ENCODE assay signal across 1 cellular context in the genomic region with DNA sequence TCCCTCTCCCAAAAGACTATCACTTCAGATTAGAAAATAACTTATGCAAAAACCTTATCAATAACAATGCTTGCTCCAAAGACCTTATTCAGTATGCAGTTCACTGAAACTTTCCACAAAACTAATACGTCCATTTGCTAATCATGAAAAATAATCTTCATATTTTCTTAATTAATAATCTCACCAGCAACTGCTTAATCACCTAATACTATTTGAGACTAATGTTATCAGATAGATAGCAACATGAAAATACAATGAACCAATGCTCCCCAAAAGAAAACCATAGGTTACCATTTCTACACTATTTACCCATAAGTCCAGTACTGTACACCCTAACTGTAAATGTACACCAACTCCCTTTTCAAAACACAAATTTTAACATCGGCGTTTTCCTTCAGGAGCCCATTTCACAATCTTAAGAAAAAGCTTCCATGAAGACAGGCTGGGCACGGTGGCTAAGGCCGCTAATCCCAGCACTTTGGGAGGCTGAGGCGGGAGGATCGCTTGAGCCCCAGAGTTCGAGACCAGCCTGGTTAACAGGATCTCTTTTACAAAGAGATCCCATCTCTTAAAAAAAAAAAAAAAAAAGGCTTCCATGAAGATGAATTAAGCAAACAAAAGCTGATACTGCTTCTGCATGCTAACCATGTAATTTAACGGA.
TF ChIP-seq lines count a peak whose summit lies in the region.

No MANE protein-coding gene starts in this region.

TF ChIP-seq in H1, 55 proteins besides CTCF, POLR2A, EP300 and RAD21:
- TF ChIP-seq RFX5 (IDR thresholded peaks at IDR 0.05; ENCODE audit: borderline replicate concordance, low read depth, low read length) (no peak), SP2 (IDR thresholded peaks at IDR 0.05; ENCODE audit: low read length) (no peak), CHD2 (IDR thresholded peaks at IDR 0.05; ENCODE audit: low read length) (no peak), SP1 (IDR thresholded peaks at IDR 0.05; ENCODE audit: low read depth, low read length) (no peak), KDM5A (IDR thresholded peaks at IDR 0.05; ENCODE audit: low read length) (no peak), JUND (IDR thresholded peaks at IDR 0.05; ENCODE audit: low read length) (no peak), CBX5 (IDR thresholded peaks at IDR 0.05; ENCODE audit: low read depth, low read length) (no peak), SUZ12 (IDR thresholded peaks at IDR 0.05; ENCODE audit: low read length) (no peak), KDM4A (IDR thresholded peaks at IDR 0.05; ENCODE audit: low read depth, low read length, severe bottlenecking) (no peak), GTF2F1 (IDR thresholded peaks at IDR 0.05; ENCODE audit: borderline replicate concordance, low read depth, low read length) (no peak), HDAC6 (IDR thresholded peaks at IDR 0.05; ENCODE audit: low read depth, low read length) (no peak), CHD1 (IDR thresholded peaks at IDR 0.05; ENCODE audit: low read depth, low read length) (no peak), RNF2 (IDR thresholded peaks at IDR 0.05; ENCODE audit: borderline replicate concordance, low read depth, low read length, missing control alignments, poor library complexity, severe bottlenecking) (no peak), POLR2AphosphoS5 (IDR thresholded peaks at IDR 0.05; ENCODE audit: low read depth, low read length) (no peak), TBP (IDR thresholded peaks at IDR 0.05; ENCODE audit: low read depth, low read length) (no peak), EZH2 (IDR thresholded peaks at IDR 0.05; ENCODE audit: low read depth, low read length, severe bottlenecking) (no peak), SP4 (IDR thresholded peaks at IDR 0.05; ENCODE audit: low read length) (no peak), NRF1 (IDR thresholded peaks at IDR 0.05; ENCODE audit: low read depth, low read length) (no peak), SIN3A (conservative IDR thresholded peaks at IDR 0.05 in 1 of 2, IDR thresholded peaks at IDR 0.05 in 1 of 2; ENCODE audit: low read depth in 1 of 2, low read length in 2 of 2) (no peak)
TF ChIP-seq in H1: peak in this region for 0.
